ENCODE assay signal across 1 cellular context in the genomic region with DNA sequence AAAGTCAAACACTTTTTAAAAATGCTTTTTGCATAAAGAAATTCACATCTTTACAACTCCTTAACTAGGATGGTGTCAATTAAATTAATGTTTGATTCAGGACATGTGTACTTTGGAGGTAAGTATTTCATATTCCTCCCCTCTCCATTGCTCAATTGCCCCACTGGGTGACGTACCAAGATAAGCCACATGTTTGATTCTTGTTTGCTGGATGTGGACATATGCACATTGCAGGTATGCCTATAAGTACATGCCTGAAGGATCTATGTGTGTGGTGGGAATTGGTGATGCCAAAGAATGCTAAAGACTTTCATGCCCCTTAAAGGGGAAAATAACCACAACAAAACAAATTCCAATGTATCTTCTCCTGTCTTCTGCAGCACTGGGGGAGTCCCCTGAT.
TF ChIP-seq lines count a peak whose summit lies in the region.

No MANE protein-coding gene starts in this region.

TF ChIP-seq in GM12878, 131 proteins besides CTCF, POLR2A, EP300 and RAD21 (continued from another document):
- TF ChIP-seq, protein P1, sequence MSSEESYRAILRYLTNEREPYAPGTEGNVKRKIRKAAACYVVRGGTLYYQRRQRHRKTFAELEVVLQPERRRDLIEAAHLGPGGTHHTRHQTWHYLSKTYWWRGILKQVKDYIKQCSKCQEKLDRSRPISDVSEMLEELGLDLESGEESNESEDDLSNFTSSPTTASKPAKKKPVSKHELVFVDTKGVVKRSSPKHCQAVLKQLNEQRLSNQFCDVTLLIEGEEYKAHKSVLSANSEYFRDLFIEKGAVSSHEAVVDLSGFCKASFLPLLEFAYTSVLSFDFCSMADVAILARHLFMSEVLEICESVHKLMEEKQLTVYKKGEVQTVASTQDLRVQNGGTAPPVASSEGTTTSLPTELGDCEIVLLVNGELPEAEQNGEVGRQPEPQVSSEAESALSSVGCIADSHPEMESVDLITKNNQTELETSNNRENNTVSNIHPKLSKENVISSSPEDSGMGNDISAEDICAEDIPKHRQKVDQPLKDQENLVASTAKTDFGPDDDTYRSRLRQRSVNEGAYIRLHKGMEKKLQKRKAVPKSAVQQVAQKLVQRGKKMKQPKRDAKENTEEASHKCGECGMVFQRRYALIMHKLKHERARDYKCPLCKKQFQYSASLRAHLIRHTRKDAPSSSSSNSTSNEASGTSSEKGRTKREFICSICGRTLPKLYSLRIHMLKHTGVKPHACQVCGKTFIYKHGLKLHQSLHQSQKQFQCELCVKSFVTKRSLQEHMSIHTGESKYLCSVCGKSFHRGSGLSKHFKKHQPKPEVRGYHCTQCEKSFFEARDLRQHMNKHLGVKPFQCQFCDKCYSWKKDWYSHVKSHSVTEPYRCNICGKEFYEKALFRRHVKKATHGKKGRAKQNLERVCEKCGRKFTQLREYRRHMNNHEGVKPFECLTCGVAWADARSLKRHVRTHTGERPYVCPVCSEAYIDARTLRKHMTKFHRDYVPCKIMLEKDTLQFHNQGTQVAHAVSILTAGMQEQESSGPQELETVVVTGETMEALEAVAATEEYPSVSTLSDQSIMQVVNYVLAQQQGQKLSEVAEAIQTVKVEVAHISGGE (CRISPR knock-in tag; IDR thresholded peaks at IDR 0.05): no peak
- no peak for TF ChIP-seq MYC (IDR thresholded peaks at IDR 0.05; ENCODE audit: insufficient read depth, insufficient read length, insufficient replicate concordance, low read length, severe bottlenecking)
